18 cellular contexts compared by ENCODE assay signal in the genomic region with DNA sequence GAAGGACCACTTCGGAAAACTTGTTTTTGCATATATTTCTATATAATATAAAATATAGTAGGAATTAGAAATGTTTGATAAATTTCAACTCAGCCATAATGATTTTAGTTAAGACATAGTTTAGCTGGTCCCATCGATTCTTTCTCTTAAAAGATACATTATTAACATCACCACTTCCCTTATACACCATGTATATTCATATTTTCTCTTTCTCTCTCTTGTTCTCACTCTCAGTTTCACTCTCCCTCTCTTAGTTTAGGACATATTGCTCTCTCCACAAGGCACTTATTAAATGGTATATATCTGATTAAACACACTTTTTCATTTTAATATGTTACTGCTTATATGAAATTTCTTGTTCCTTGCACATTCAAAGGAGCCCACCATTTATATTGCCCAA.
"Had no signal": no experiment of that assay in that cellular context is flagged by ENCODE, and none has a peak within 500 bp of the region (broad histone marks: within the 10 kb centered on the region; RNA-seq: fewer than 3 reads in every experiment).

No MANE protein-coding gene starts in this region.

- H3K27me3 ChIP-seq: gastroesophageal sphincter, transverse colon had no signal

- H3K36me3 ChIP-seq: gastroesophageal sphincter, heart right ventricle, lower lobe of right lung, prostate gland, transverse colon had no signal

- H3K36me3 Mint-ChIP-seq: activated naive CD8-positive, alpha-beta T cell; stimulated activated naive B cell treated with anti-CD40 and anti-IgM and Interleukin-4, amounts not matched to agents 10 μg/mL and 1 μg/mL and 100 μg/mL, for 72 hours had no signal

- H3K27ac ChIP-seq: gastroesophageal sphincter, heart right ventricle, lower lobe of right lung, prostate gland, skin epidermis, transverse colon had no signal

- DNase-seq: activated CD4-positive, alpha-beta T cell treated with anti-CD3 and anti-CD28 coated beads, Interleukin-2, amount 10 ng/mL, durations not matched to agents 7 days and 5 days; activated CD4-positive, CD25-positive, alpha-beta regulatory T cell; activated CD8-positive, alpha-beta memory T cell treated with anti-CD3 and anti-CD28 coated beads for 24 hours; activated gamma-delta T cell treated with Interleukin-2 at 50 U/mL for 16 hours; amniotic stem cell; caudate nucleus; heart right ventricle; left colon; lower lobe of right lung; right cardiac atrium; stimulated activated CD4-positive, alpha-beta T cell treated with anti-CD3 and anti-CD28 coated beads, Interleukin-15, amount 100 ng/mL, for 24 hours; stimulated activated CD4-positive, alpha-beta T cell treated with anti-CD3 and anti-CD28 coated beads, Interleukin-4, amount 100 ng/mL, for 1 hour; stimulated activated naive B cell treated with anti-CD40 and anti-IgM and Interleukin-4, amounts not matched to agents 10 μg/mL and 1 μg/mL and 100 μg/mL, for 72 hours; transverse colon had no signal

- H3K4me3 Mint-ChIP-seq: activated CD4-positive, alpha-beta T cell treated with anti-CD3 and anti-CD28 coated beads, Interleukin-2, amount 10 ng/mL, durations not matched to agents 7 days and 5 days; activated naive CD8-positive, alpha-beta T cell; stimulated activated naive B cell treated with anti-CD40 and anti-IgM and Interleukin-4, amounts not matched to agents 10 μg/mL and 1 μg/mL and 100 μg/mL, for 72 hours had no signal

- H3K27ac Mint-ChIP-seq: activated CD4-positive, alpha-beta T cell treated with anti-CD3 and anti-CD28 coated beads, Interleukin-2, amount 10 ng/mL, durations not matched to agents 7 days and 5 days; activated naive CD8-positive, alpha-beta T cell; stimulated activated naive B cell treated with anti-CD40 and anti-IgM and Interleukin-4, amounts not matched to agents 10 μg/mL and 1 μg/mL and 100 μg/mL, for 72 hours had no signal

- H3K4me3 ChIP-seq: gastroesophageal sphincter, heart right ventricle, lower lobe of right lung, prostate gland, skin epidermis, transverse colon had no signal

- ATAC-seq: gastroesophageal sphincter; heart right ventricle; left colon; right cardiac atrium; stimulated activated naive B cell treated with anti-CD40 and anti-IgM and Interleukin-4, amounts not matched to agents 10 μg/mL and 1 μg/mL and 100 μg/mL, for 72 hours had no signal

- H3K27me3 Mint-ChIP-seq: activated CD4-positive, alpha-beta T cell treated with anti-CD3 and anti-CD28 coated beads, Interleukin-2, amount 10 ng/mL, durations not matched to agents 7 days and 5 days; activated naive CD8-positive, alpha-beta T cell had no signal

- H3K9me3 ChIP-seq: lower lobe of right lung, prostate gland, transverse colon had no signal

- H3K4me1 Mint-ChIP-seq: activated CD4-positive, alpha-beta T cell treated with anti-CD3 and anti-CD28 coated beads, Interleukin-2, amount 10 ng/mL, durations not matched to agents 7 days and 5 days; stimulated activated naive B cell treated with anti-CD40 and anti-IgM and Interleukin-4, amounts not matched to agents 10 μg/mL and 1 μg/mL and 100 μg/mL, for 72 hours had no signal

- H3K4me1 ChIP-seq: gastroesophageal sphincter, heart right ventricle, lower lobe of right lung, prostate gland, transverse colon had no signal
